25 cellular contexts compared by ENCODE assay signal in genomic region chr5:131999991-132000490, GRCh38. TPM values are rescaled to one million over a fixed set of nuclear protein-coding genes. Genes with fewer than 3 reads are reported as not detected.
DNase-seq lines count a peak whose midpoint lies in the region; ATAC-seq and TF ChIP-seq lines count a peak whose summit lies in the region.
"Had no signal": no experiment of that assay in that cellular context is flagged by ENCODE, and none has a peak within 500 bp of the region (broad histone marks: within the 10 kb centered on the region; RNA-seq: fewer than 3 reads in every experiment).

No MANE protein-coding gene starts in this region.

- no peaks in the 10 kb centered on the region for H3K36me3 Mint-ChIP-seq in activated T-cell treated with anti-CD3 and anti-CD28 coated beads, Interleukin-2, amount 50 U/mL, for 4 hours (ENCODE audit: insufficient read depth)
- no peaks in the 10 kb centered on the region for H3K36me3 Mint-ChIP-seq in effector memory CD8-positive, alpha-beta T cell (ENCODE audit: insufficient read depth)

- H3K27me3 Mint-ChIP-seq in activated T-cell treated with anti-CD3 and anti-CD28 coated beads, Interleukin-2, amount 50 U/mL, for 4 hours (ENCODE audit: low read depth): no peaks in the 10 kb centered on the region
- no peaks in the 10 kb centered on the region for H3K27me3 Mint-ChIP-seq in effector memory CD8-positive, alpha-beta T cell
- H3K27me3 Mint-ChIP-seq: activated T-helper 17 cell treated with anti-CD3 and anti-CD28 coated beads, Interleukin-2, amount 50 U/mL, for 72 hours had no signal

- H3K4me1 Mint-ChIP-seq in activated T-cell treated with anti-CD3 and anti-CD28 coated beads, Interleukin-2, amount 50 U/mL, for 4 hours (ENCODE audit: low read depth): peaks cover 53% of the 10 kb centered on the region
- H3K4me1 Mint-ChIP-seq in effector memory CD8-positive, alpha-beta T cell (ENCODE audit: low read depth in 2 of 2): peaks cover 47 to 55% of the 10 kb centered on the region in 2 donors

- DNase-seq in activated T-cell treated with anti-CD3 and anti-CD28 coated beads, Interleukin-2, amount 50 U/mL, for 4 hours: no peak
- no peak for DNase-seq in activated T-cell treated with anti-CD3 and anti-CD28 coated beads, Interleukin-2, amount 50 U/mL, for 1 hour
- DNase-seq in NB4 (ENCODE audit: low read depth) (no peak), substantia nigra (lab: John Stamatoyannopoulos, UW) (peak in 1 of 49 donors; percentile 19), kidney glomerular epithelial cell (lab: John Stamatoyannopoulos, UW) (no peak), hypothalamus (lab: John Stamatoyannopoulos, UW) (no peak)
- no peak for DNase-seq in effector memory CD8-positive, alpha-beta T cell
- DNase-seq: COR-L47; dermis blood vessel endothelial cell; EL; mucosa of descending colon; NCI-H1105 treated with DMSO at 0.1 percent for 48 hours; small intestine; stimulated activated CD4-positive, alpha-beta T cell treated with anti-CD3 and anti-CD28 coated beads, Interleukin-4, amount 100 ng/mL, for 4 hours; stomach; upper lobe of left lung had no signal

- no peak overlapping the region for H3K4me3 Mint-ChIP-seq in activated T-cell treated with anti-CD3 and anti-CD28 coated beads, Interleukin-2, amount 50 U/mL, for 4 hours
- peak overlapping the region; percentile 69 to 73 for H3K4me3 Mint-ChIP-seq in effector memory CD8-positive, alpha-beta T cell

- H3K27ac ChIP-seq in substantia nigra (ENCODE audit: low read depth, low read length, poor library complexity, severe bottlenecking): peak overlapping the region; percentile 22
- H3K27ac ChIP-seq: breast epithelium, heart left ventricle, stomach, upper lobe of left lung had no signal

- peak overlapping the region; percentile 42 for H3K4me3 ChIP-seq in NB4 (ENCODE audit: low read depth, low read length)
- H3K4me3 ChIP-seq: breast epithelium, HAP-1, heart left ventricle, mucosa of descending colon, stomach, upper lobe of left lung had no signal

- no peak for TF ChIP-seq POLR2A in NB4 (IDR thresholded peaks at IDR 0.05; ENCODE audit: extremely low read depth, insufficient read length)

- no peak overlapping the region for H3K27ac Mint-ChIP-seq in effector memory CD8-positive, alpha-beta T cell
- H3K27ac Mint-ChIP-seq: activated T-helper 17 cell treated with anti-CD3 and anti-CD28 coated beads, Interleukin-2, amount 50 U/mL, for 72 hours had no signal

- TF ChIP-seq CTCF in NB4 (IDR thresholded peaks at IDR 0.05; ENCODE audit: low read depth, low read length): no peak

- no peaks in the 10 kb centered on the region for H3K9me3 Mint-ChIP-seq in activated T-cell treated with anti-CD3 and anti-CD28 coated beads, Interleukin-2, amount 50 U/mL, for 4 hours
- H3K9me3 Mint-ChIP-seq in effector memory CD8-positive, alpha-beta T cell: no peaks in the 10 kb centered on the region
- H3K9me3 Mint-ChIP-seq: activated T-helper 17 cell treated with anti-CD3 and anti-CD28 coated beads, Interleukin-2, amount 50 U/mL, for 72 hours had no signal

- peak; percentile 14 to 19 for ATAC-seq in activated T-cell treated with anti-CD3 and anti-CD28 coated beads, Interleukin-2, amount 50 U/mL, for 4 hours
- ATAC-seq in effector memory CD8-positive, alpha-beta T cell (replicated peaks): no peak
- ATAC-seq: heart left ventricle, mucosa of descending colon had no signal

RNA-seq across cellular contexts. Expression of gene ACSL6, which starts 11.4 kb away (rescaled TPM):
- total RNA-seq in activated T-cell treated with anti-CD3 and anti-CD28 coated beads, Interleukin-2, amount 50 U/mL, for 4 hours: 10 to 100 TPM; 25.0 to 38.0 (median 27.1) TPM
- total RNA-seq: LHCN-M2, pulmonary artery endothelial cell, RPMI7951 had no signal

RNA-seq across cellular contexts. Expression of gene MEIKIN, which starts 54.6 kb away (rescaled TPM):
- total RNA-seq in activated T-cell treated with anti-CD3 and anti-CD28 coated beads, Interleukin-2, amount 50 U/mL, for 4 hours: not detected
- total RNA-seq: activated CD8-positive, alpha-beta memory T cell treated with anti-CD3 and anti-CD28 coated beads for 36 hours; activated T-helper 17 cell treated with anti-CD3 and anti-CD28 coated beads, Interleukin-2, amount 50 U/mL, for 72 hours; breast epithelium; dermis blood vessel endothelial cell; HT1080; LHCN-M2; mucosa of descending colon; pulmonary artery endothelial cell; RPMI7951 had no signal
